Comparison of ENCODE assay signal across 16 cellular contexts in genomic region chr9:133961226-133962165, GRCh38. TPM values are rescaled to one million over a fixed set of nuclear protein-coding genes. Genes with fewer than 3 reads are reported as not detected.
A peak's percentile ranks its signal among the peaks of the same experiment; 100 is the strongest.
DNase-seq lines count a peak whose midpoint lies in the region; ATAC-seq and TF ChIP-seq lines count a peak whose summit lies in the region.
"Had no signal": no experiment of that assay in that cellular context is flagged by ENCODE, and none has a peak within 500 bp of the region (broad histone marks: within the 10 kb centered on the region; RNA-seq: fewer than 3 reads in every experiment).

No MANE protein-coding gene starts in this region.

- ATAC-seq in left ventricle myocardium superior: no peak
- peak; percentile 43 for ATAC-seq in stimulated activated memory B cell treated with anti-CD40 and anti-IgM and Interleukin-4, amounts not matched to agents 10 μg/mL and 1 μg/mL and 100 μg/mL, for 72 hours
- no peak for ATAC-seq in GM21619 (IDR thresholded peaks at IDR 0.05; ENCODE audit: unreplicated experiment)

- no peaks in the 10 kb centered on the region for H3K27me3 Mint-ChIP-seq in stimulated activated memory B cell treated with anti-CD40 and anti-IgM and Interleukin-4, amounts not matched to agents 10 μg/mL and 1 μg/mL and 100 μg/mL, for 72 hours
- peaks cover 13% of the 10 kb centered on the region for H3K27me3 Mint-ChIP-seq in activated naive CD4-positive, alpha-beta T cell treated with anti-CD3 and anti-CD28 coated beads, Interleukin-2, amount 10 ng/mL, durations not matched to agents 7 days and 5 days

- in situ Hi-C loops in GM13976 (cut with MboI; ENCODE audit: low sequenced_read_pairs, unreplicated experiment): no loop called here

- peaks cover 18% of the 10 kb centered on the region for H3K36me3 Mint-ChIP-seq in stimulated activated memory B cell treated with anti-CD40 and anti-IgM and Interleukin-4, amounts not matched to agents 10 μg/mL and 1 μg/mL and 100 μg/mL, for 72 hours
- no peaks in the 10 kb centered on the region for H3K36me3 Mint-ChIP-seq in activated naive CD4-positive, alpha-beta T cell treated with anti-CD3 and anti-CD28 coated beads, Interleukin-2, amount 10 ng/mL, durations not matched to agents 7 days and 5 days

- peaks cover 3% of the 10 kb centered on the region for H3K9me3 Mint-ChIP-seq in stimulated activated memory B cell treated with anti-CD40 and anti-IgM and Interleukin-4, amounts not matched to agents 10 μg/mL and 1 μg/mL and 100 μg/mL, for 72 hours
- H3K9me3 Mint-ChIP-seq in activated naive CD4-positive, alpha-beta T cell treated with anti-CD3 and anti-CD28 coated beads, Interleukin-2, amount 10 ng/mL, durations not matched to agents 7 days and 5 days: peaks cover 18% of the 10 kb centered on the region

- intact Hi-C loops in left ventricle myocardium superior (cut with micrococcal nuclease): no loop called here

- H3K4me3 Mint-ChIP-seq in stimulated activated memory B cell treated with anti-CD40 and anti-IgM and Interleukin-4, amounts not matched to agents 10 μg/mL and 1 μg/mL and 100 μg/mL, for 72 hours: peak overlapping the region; percentile 67
- no peak overlapping the region for H3K4me3 Mint-ChIP-seq in activated naive CD4-positive, alpha-beta T cell treated with anti-CD3 and anti-CD28 coated beads, Interleukin-2, amount 10 ng/mL, durations not matched to agents 7 days and 5 days
- H3K4me3 Mint-ChIP-seq: GM23338; naive thymus-derived CD4-positive, alpha-beta T cell; T-helper 2 cell treated with Interferon-gamma antibody and Interleukin-4, amounts not matched to agents 5 μg/mL and 100 μg/mL, for 36 hours had no signal

- H3K27ac Mint-ChIP-seq in stimulated activated memory B cell treated with anti-CD40 and anti-IgM and Interleukin-4, amounts not matched to agents 10 μg/mL and 1 μg/mL and 100 μg/mL, for 72 hours: peak overlapping the region; percentile 79
- H3K27ac Mint-ChIP-seq in activated naive CD4-positive, alpha-beta T cell treated with anti-CD3 and anti-CD28 coated beads, Interleukin-2, amount 10 ng/mL, durations not matched to agents 7 days and 5 days: no peak overlapping the region
- H3K27ac Mint-ChIP-seq: activated T-helper 2 cell treated with anti-CD3 and anti-CD28 coated beads, Interferon-gamma antibody, Interleukin-2, Interleukin-4, amounts not matched to agents 10 μg/mL and 5 μg/mL and 100 μg/mL, durations not matched to agents 14 hours and 24 hours and 36 hours; GM23338; naive thymus-derived CD4-positive, alpha-beta T cell; T-helper 2 cell treated with Interferon-gamma antibody and Interleukin-4, amounts not matched to agents 5 μg/mL and 100 μg/mL, for 36 hours had no signal

- CTCF ChIA-PET in activated naive CD4-positive, alpha-beta T cell treated with anti-CD3 and anti-CD28 coated beads, Interleukin-2, amount 10 ng/mL, durations not matched to agents 7 days and 5 days (lab: Charles Lee): interaction anchor here (1.1 kb wide), 1 partner anchor 35 kb away, joined by 3 read pairs; no protein-coding TSS in a partner anchor

- no peak for TF ChIP-seq CTCF in GM13976 (IDR thresholded peaks at IDR 0.05; ENCODE audit: borderline replicate concordance, control extremely low read depth, extremely low read depth, insufficient read depth, missing control alignments)

- H3K4me1 Mint-ChIP-seq in stimulated activated memory B cell treated with anti-CD40 and anti-IgM and Interleukin-4, amounts not matched to agents 10 μg/mL and 1 μg/mL and 100 μg/mL, for 72 hours: peaks cover 74% of the 10 kb centered on the region
- no peaks in the 10 kb centered on the region for H3K4me1 Mint-ChIP-seq in activated naive CD4-positive, alpha-beta T cell treated with anti-CD3 and anti-CD28 coated beads, Interleukin-2, amount 10 ng/mL, durations not matched to agents 7 days and 5 days

- DNase-seq in GM13976 (ENCODE audit: low spot score) (peak; percentile 73), NAMALWA (ENCODE audit: low spot score) (peak; percentile 64), left ventricle myocardium superior (peak; percentile 22), LoVo (ENCODE audit: low spot score) (no peak)
- no peak for DNase-seq in activated naive CD4-positive, alpha-beta T cell treated with anti-CD3 and anti-CD28 coated beads, Interleukin-2, amount 10 ng/mL, durations not matched to agents 7 days and 5 days
- DNase-seq: activated CD4-positive, CD25-positive, alpha-beta regulatory T cell treated with anti-CD3 and anti-CD28 coated beads, Interleukin-2, amount 50 U/mL, for 72 hours; naive thymus-derived CD4-positive, alpha-beta T cell; NCI-H1092 treated with DMSO at 0.1 percent for 48 hours; NCI-H2107; NCI-H526 treated with DMSO at 0.1 percent for 48 hours; PC-9 had no signal

RNA-seq across cellular contexts. Expression of gene VAV2, which starts 30.6 kb away (rescaled TPM):
- total RNA-seq in left ventricle myocardium superior: 6.1 TPM

Comparison
In these comparisons a context has a peak if more than half of its experiments do, and no peak if none do; other contexts are left out.
1. DNase-seq: peak in GM13976 (single experiment), NAMALWA (single experiment) and left ventricle myocardium superior (single experiment); none in activated naive CD4-positive, alpha-beta T cell treated with anti-CD3 and anti-CD28 coated beads, Interleukin-2, amount 10 ng/mL, durations not matched to agents 7 days and 5 days (single experiment) and LoVo (single experiment).